9 cellular contexts compared by ENCODE assay signal in the genomic region with DNA sequence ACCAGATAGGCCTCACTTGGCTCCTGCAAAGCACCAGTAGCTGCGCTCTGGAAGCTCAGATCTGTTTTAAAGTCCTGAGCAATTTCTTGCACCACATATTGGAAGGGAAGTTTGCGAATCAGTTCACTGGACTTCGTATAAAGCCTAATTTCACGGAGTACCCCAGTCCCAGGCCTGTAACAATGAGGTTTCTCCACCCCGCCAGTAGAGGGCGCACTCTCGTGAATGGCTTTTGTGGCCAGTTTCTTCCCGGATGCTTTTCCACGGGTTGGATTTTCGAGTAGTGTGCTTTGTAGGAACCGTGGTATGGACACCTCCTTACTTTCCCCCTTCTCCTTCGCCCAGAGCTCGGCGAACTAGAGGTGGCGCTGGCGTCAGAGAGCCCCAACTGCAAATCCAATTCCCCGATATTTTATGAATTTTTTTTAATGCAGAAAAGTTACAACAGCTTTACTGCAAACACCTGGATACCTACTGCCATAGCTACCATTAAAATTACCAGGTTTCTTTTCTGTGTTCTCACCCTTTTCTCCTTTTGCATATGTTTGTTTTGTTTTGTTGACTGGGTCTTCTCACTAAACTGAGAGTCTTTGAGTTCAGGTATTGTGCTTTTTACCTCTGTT. TPM values are rescaled to one million over a fixed set of nuclear protein-coding genes. Genes with fewer than 3 reads are reported as not detected.
DNase-seq lines count a peak whose midpoint lies in the region; ATAC-seq and TF ChIP-seq lines count a peak whose summit lies in the region.
"Had no signal": no experiment of that assay in that cellular context is flagged by ENCODE, and none has a peak within 500 bp of the region (broad histone marks: within the 10 kb centered on the region; RNA-seq: fewer than 3 reads in every experiment).

No MANE protein-coding gene starts in this region.

- H3K4me3 ChIP-seq in adrenal gland = no peak overlapping the region
- no peak overlapping the region for H3K4me3 ChIP-seq in mucosa of descending colon
- H3K4me3 ChIP-seq in aorta (ENCODE audit: low read length in 2 of 2) = no peak overlapping the region

- H3K27me3 Mint-ChIP-seq in stimulated activated memory B cell treated with anti-CD40 and anti-IgM and Interleukin-4, amounts not matched to agents 10 μg/mL and 1 μg/mL and 100 μg/mL, for 72 hours = no peaks in the 10 kb centered on the region

- ATAC-seq in mucosa of descending colon = no peak
- ATAC-seq in aorta (ENCODE audit: low FRiP score) = no peak
- ATAC-seq in stimulated activated memory B cell treated with anti-CD40 and anti-IgM and Interleukin-4, amounts not matched to agents 10 μg/mL and 1 μg/mL and 100 μg/mL, for 72 hours = no peak
- ATAC-seq in HG03521 (IDR thresholded peaks at IDR 0.05; ENCODE audit: unreplicated experiment) = no peak

- intact Hi-C loops in adrenal gland (cut with DNase I) = no loop called here
- intact Hi-C loops in mucosa of descending colon (cut with DNase I, micrococcal nuclease) = no loop called here
- intact Hi-C loops in aorta (cut with DNase I) = no loop called here

- H3K4me1 Mint-ChIP-seq in stimulated activated memory B cell treated with anti-CD40 and anti-IgM and Interleukin-4, amounts not matched to agents 10 μg/mL and 1 μg/mL and 100 μg/mL, for 72 hours = no peaks in the 10 kb centered on the region
- H3K4me1 Mint-ChIP-seq: IgD-negative memory B cell had no signal

- no peak overlapping the region for H3K4me3 Mint-ChIP-seq in stimulated activated memory B cell treated with anti-CD40 and anti-IgM and Interleukin-4, amounts not matched to agents 10 μg/mL and 1 μg/mL and 100 μg/mL, for 72 hours
- H3K4me3 Mint-ChIP-seq: IgD-negative memory B cell had no signal

- TF ChIP-seq CTCF in adrenal gland (IDR thresholded peaks at IDR 0.05) = peak in 5 of 6 experiments; percentile 22 to 40 (median 35)
- peak; percentile 38 for TF ChIP-seq CTCF in mucosa of descending colon (IDR thresholded peaks at IDR 0.05)

- DNase-seq in CD1c-positive myeloid dendritic cell (ENCODE audit: extremely low spot score) (peak; percentile 29), HK-2 (ENCODE audit: unreplicated experiment) (peak; percentile 8), adrenal gland (no peak), mucosa of descending colon (peak in 1 of 3 donors; percentile 21), aorta (no peak), occipital lobe (lab: John Stamatoyannopoulos, UW) (no peak)

- WGBS in adrenal gland, 4 donors = 89 to 93% (median 91%) methylated on average over 17 of the region's 17 CpGs
- 96% methylated on average over 17 of the region's 17 CpGs for WGBS in aorta, 2 donors

- no peaks in the 10 kb centered on the region for H3K36me3 Mint-ChIP-seq in stimulated activated memory B cell treated with anti-CD40 and anti-IgM and Interleukin-4, amounts not matched to agents 10 μg/mL and 1 μg/mL and 100 μg/mL, for 72 hours
- H3K36me3 Mint-ChIP-seq: IgD-negative memory B cell had no signal

- H3K9me3 ChIP-seq in adrenal gland (replicated peaks in 1 of 3) = no peaks in the 10 kb centered on the region
- H3K9me3 ChIP-seq in mucosa of descending colon = no peaks in the 10 kb centered on the region
- no peaks in the 10 kb centered on the region for H3K9me3 ChIP-seq in aorta (ENCODE audit: control insufficient read depth, low read length)

- no peaks in the 10 kb centered on the region for H3K9me3 Mint-ChIP-seq in stimulated activated memory B cell treated with anti-CD40 and anti-IgM and Interleukin-4, amounts not matched to agents 10 μg/mL and 1 μg/mL and 100 μg/mL, for 72 hours
- H3K9me3 Mint-ChIP-seq: IgD-negative memory B cell had no signal

- H3K4me1 ChIP-seq in adrenal gland (replicated peaks in 1 of 2) (no peaks in the 10 kb centered on the region), mucosa of descending colon (ENCODE audit: low read depth) (no peaks in the 10 kb centered on the region), aorta (ENCODE audit: control insufficient read depth in 1 of 2, insufficient read depth in 2 of 2, low read length in 2 of 2) (no peaks in the 10 kb centered on the region)

- no peak for TF ChIP-seq POLR2A in adrenal gland (IDR thresholded peaks at IDR 0.05)

- H3K27ac Mint-ChIP-seq in stimulated activated memory B cell treated with anti-CD40 and anti-IgM and Interleukin-4, amounts not matched to agents 10 μg/mL and 1 μg/mL and 100 μg/mL, for 72 hours = no peak overlapping the region
- H3K27ac Mint-ChIP-seq: IgD-negative memory B cell had no signal

- H3K27me3 ChIP-seq in adrenal gland (no peaks in the 10 kb centered on the region), aorta (ENCODE audit: control insufficient read depth in 1 of 2, insufficient read depth in 2 of 2, low read length in 1 of 2) (no peaks in the 10 kb centered on the region)

- H3K36me3 ChIP-seq in adrenal gland (replicated peaks in 1 of 2) (no peaks in the 10 kb centered on the region), mucosa of descending colon (ENCODE audit: low read depth) (no peaks in the 10 kb centered on the region), aorta (ENCODE audit: control insufficient read depth in 1 of 2, insufficient read depth in 2 of 2, low read length in 1 of 2) (no peaks in the 10 kb centered on the region)

- H3K27ac ChIP-seq in adrenal gland (no peak overlapping the region), aorta (ENCODE audit: low read depth in 1 of 2, low read length in 2 of 2) (no peak overlapping the region)

RNA-seq across cellular contexts. Expression of a gene that starts 13.3 kb away (rescaled TPM):
- total RNA-seq in adrenal gland (10 to 100 TPM in 5 of 8 donors, 1 to 10 TPM in 3; 4.3 to 23.3 (median 11.0) TPM), mucosa of descending colon (1 to 10 TPM; 1.2 to 8.7 (median 1.9) TPM), aorta (1 to 10 TPM; 5.9 to 7.0 TPM), occipital lobe (13.4 TPM)
- polyA plus RNA-seq in adrenal gland (1 to 10 TPM; 1.7 to 8.1 (median 7.7) TPM), aorta (1 to 10 TPM; 1.6 to 3.0 TPM)

Comparison
In these comparisons a context has a peak if more than half of its experiments do, and no peak if none do; other contexts are left out.
1. DNase-seq: peak in CD1c-positive myeloid dendritic cell (single experiment) and HK-2 (single experiment); none in adrenal gland (0 of 7), aorta (0 of 2) and occipital lobe (single experiment).